In the genomic region with DNA sequence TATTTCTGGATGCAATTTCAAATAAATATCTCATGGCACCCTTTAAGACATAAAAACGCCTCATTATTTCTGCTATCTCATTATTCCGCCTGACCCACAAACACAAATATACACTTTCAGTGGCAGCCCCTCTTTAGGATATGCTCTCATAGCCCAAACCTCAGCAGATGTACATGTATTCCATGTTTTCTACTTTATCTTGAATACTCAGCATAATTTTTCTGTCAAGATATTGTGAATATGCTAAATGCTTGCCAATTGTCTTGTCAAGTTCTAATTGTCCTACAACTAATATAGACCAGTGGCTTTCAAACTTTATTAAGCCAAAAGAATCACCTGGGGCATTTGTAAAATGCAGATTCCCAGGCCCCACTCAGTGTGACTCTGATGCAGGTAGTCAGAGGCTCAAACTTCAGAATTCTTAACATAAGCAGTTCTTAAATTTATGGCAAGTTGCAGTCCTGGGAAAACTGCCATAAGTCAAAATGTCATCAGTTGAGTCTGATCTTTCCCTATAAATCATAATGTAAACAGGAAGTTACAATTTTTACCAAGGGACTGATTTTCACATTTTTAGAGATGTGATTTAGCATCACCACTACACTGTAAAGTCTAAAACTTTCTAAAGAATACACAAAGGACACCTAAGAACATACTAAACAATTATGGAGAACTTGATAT, we compare ENCODE assay signal across 22 cellular contexts.
DNase-seq lines count a peak whose midpoint lies in the region; ATAC-seq, FAIRE-seq and TF ChIP-seq lines count a peak whose summit lies in the region.
"Had no signal": no experiment of that assay in that cellular context is flagged by ENCODE, and none has a peak within 500 bp of the region (broad histone marks: within the 10 kb centered on the region; RNA-seq: fewer than 3 reads in every experiment).

No MANE protein-coding gene starts in this region.

- no peaks in the 10 kb centered on the region; a peak in 1 of 5 replicates for H3K27me3 ChIP-seq in HepG2 (ENCODE audit: control insufficient read depth in 1 of 2, insufficient read depth in 2 of 2, low read length in 2 of 2)
- no peaks in the 10 kb centered on the region for H3K27me3 ChIP-seq in right lobe of liver
- H3K27me3 ChIP-seq in OCI-LY1 (ENCODE audit: insufficient read depth, low read length) = no peaks in the 10 kb centered on the region
- no peaks in the 10 kb centered on the region for H3K27me3 ChIP-seq in psoas muscle (ENCODE audit: insufficient read depth in 3 of 3, low read length in 2 of 3)
- H3K27me3 ChIP-seq: breast epithelium, colonic mucosa, heart left ventricle had no signal

- 97% methylated on average over 2 of the region's 2 CpGs for WGBS in HepG2 (ENCODE audit: low lambda C conversion rate)
- 83% methylated on average over 2 of the region's 2 CpGs for WGBS in right lobe of liver (ENCODE audit: insufficient coverage, low coverage, low lambda C conversion rate, missing lambda C conversion rate)
- 81 to 95% (median 87%) methylated on average over 2 of the region's 2 CpGs for WGBS in psoas muscle, 3 donors

- H4K20me1 ChIP-seq in HepG2 (ENCODE audit: insufficient read depth, low read length) = peaks cover 5% of the 10 kb centered on the region
- H4K20me1 ChIP-seq in OCI-LY1 (ENCODE audit: insufficient read depth, low read length) = no peaks in the 10 kb centered on the region

- TF ChIP-seq CTCF in HepG2 (CRISPR knock-in tag; IDR thresholded peaks at IDR 0.05) (no peak), right lobe of liver (IDR thresholded peaks at IDR 0.05) (no peak), OCI-LY1 (IDR thresholded peaks at IDR 0.05; ENCODE audit: low read length) (no peak), psoas muscle (IDR thresholded peaks at IDR 0.05) (no peak)

- intact Hi-C loops in HepG2 (cut with micrococcal nuclease; ENCODE audit: unreplicated experiment) (no loop called here), right lobe of liver (cut with DNase I) (no loop called here), psoas muscle (cut with DNase I) (no loop called here)

- H3F3A ChIP-seq in OCI-LY1 (ENCODE audit: insufficient read depth, low read length) = no peaks in the 10 kb centered on the region

- H3K36me3 ChIP-seq in HepG2 (replicated peaks in 1 of 2; ENCODE audit: control insufficient read depth in 1 of 2, insufficient read depth in 2 of 2, low read length in 2 of 2) (peaks cover 2 to 13% of the 10 kb centered on the region in 2 experiments; a peak in 3 of 5 replicates), right lobe of liver (no peaks in the 10 kb centered on the region), OCI-LY1 (ENCODE audit: insufficient read depth, low read length) (peaks cover 60% of the 10 kb centered on the region), psoas muscle (ENCODE audit: insufficient read depth in 1 of 2, low read depth in 1 of 2) (no peaks in the 10 kb centered on the region)
- H3K36me3 ChIP-seq: breast epithelium, colonic mucosa had no signal

- TF ChIP-seq POLR2A in HepG2 (IDR thresholded peaks at IDR 0.05; ENCODE audit: insufficient read depth in 1 of 2, low read depth in 2 of 2, low read length in 2 of 2) (no peak), right lobe of liver (IDR thresholded peaks at IDR 0.05) (no peak)

- CTCF ChIA-PET in HepG2 (lab: Yijun Ruan, JAX; ENCODE audit: low intra/inter-chr PET ratio, low total read pairs) = no interaction called here

- H3K4me3 ChIP-seq in HepG2 (replicated peaks in 1 of 3; ENCODE audit: insufficient read depth in 1 of 3, low read depth in 2 of 3, low read length in 3 of 3) (no peak overlapping the region), right lobe of liver (no peak overlapping the region), OCI-LY1 (ENCODE audit: low read depth, low read length, poor library complexity, severe bottlenecking) (no peak overlapping the region), psoas muscle (no peak overlapping the region)
- H3K4me3 ChIP-seq: breast epithelium, colonic mucosa, heart left ventricle had no signal

- TF ChIP-seq EP300 in HepG2 (IDR thresholded peaks at IDR 0.05; ENCODE audit: low read depth in 2 of 2, low read length in 2 of 2) (no peak), HepG2 (CRISPR knock-in tag; IDR thresholded peaks at IDR 0.05; ENCODE audit: borderline replicate concordance) (no peak)

- H2AFZ ChIP-seq in HepG2 (ENCODE audit: low read length) (no peak overlapping the region), OCI-LY1 (ENCODE audit: low read length) (no peak overlapping the region)
- H2AFZ ChIP-seq: parathyroid adenoma had no signal

- H3K4me2 ChIP-seq in HepG2 (ENCODE audit: low read depth, low read length) (no peak overlapping the region), OCI-LY1 (ENCODE audit: low read length) (no peak overlapping the region)

- no peaks in the 10 kb centered on the region for H3K9me3 ChIP-seq in HepG2 (ENCODE audit: low read length)
- H3K9me3 ChIP-seq in right lobe of liver = no peaks in the 10 kb centered on the region
- H3K9me3 ChIP-seq in OCI-LY1 (ENCODE audit: low read length) = no peaks in the 10 kb centered on the region
- H3K9me3 ChIP-seq in psoas muscle = no peaks in the 10 kb centered on the region
- H3K9me3 ChIP-seq: breast epithelium, colonic mucosa, heart left ventricle had no signal

- ATAC-seq in HepG2 (no peak), right lobe of liver (no peak), psoas muscle (no peak), GM18907 (IDR thresholded peaks at IDR 0.05; ENCODE audit: unreplicated experiment) (no peak)
- ATAC-seq: heart left ventricle, left cardiac atrium, natural killer cell had no signal

- H3K27ac ChIP-seq in HepG2 (ENCODE audit: extremely low read length, insufficient read depth, low read length) (no peak overlapping the region), right lobe of liver (no peak overlapping the region), OCI-LY1 (ENCODE audit: low read depth, low read length, poor library complexity, severe bottlenecking) (peak overlapping the region; percentile 11), psoas muscle (no peak overlapping the region)
- H3K27ac ChIP-seq: breast epithelium, colonic mucosa, parathyroid adenoma had no signal

- H3K4me1 ChIP-seq in HepG2 (ENCODE audit: insufficient read depth, low read length) (no peaks in the 10 kb centered on the region), right lobe of liver (peaks cover 0 to 7% (median 2%) of the 10 kb centered on the region in 4 donors), OCI-LY1 (ENCODE audit: insufficient read depth, low read length, severe bottlenecking) (peaks cover 58% of the 10 kb centered on the region), psoas muscle (peaks cover 52% of the 10 kb centered on the region)
- H3K4me1 ChIP-seq: breast epithelium, colonic mucosa had no signal

- H3K9ac ChIP-seq in HepG2 (ENCODE audit: insufficient read depth, low read depth, low read length) (no peak overlapping the region), OCI-LY1 (ENCODE audit: low read length) (no peak overlapping the region)
- H3K9ac ChIP-seq: parathyroid adenoma had no signal

- BruUV-seq in HepG2 (replicated peaks; lab: Mats Ljungman, UMichigan) = no TSS peak

- H3K79me2 ChIP-seq in HepG2 (ENCODE audit: insufficient read depth, low read length) (peaks cover 47% of the 10 kb centered on the region), OCI-LY1 (ENCODE audit: insufficient read depth, low read length) (peaks cover 96% of the 10 kb centered on the region)

- H3K9me2 ChIP-seq in OCI-LY1 (ENCODE audit: low read depth, low read length) = no peaks in the 10 kb centered on the region

- TF ChIP-seq RAD21 in HepG2 (CRISPR knock-in tag; IDR thresholded peaks at IDR 0.05) = no peak

- in situ Hi-C loops in HepG2 (cut with HindIII; ENCODE audit: extremely low pct_ligation_motif_present, low pct_unique_long_range_greater_than_20kb) = no loop called here

- no peak for FAIRE-seq in HepG2 (lab: Jason Lieb, UNC)

- POLR2A ChIA-PET in HepG2 (lab: Yijun Ruan, JAX) = no interaction called here

- DNase-seq in HepG2 (ENCODE audit: low spot score) (no peak), right lobe of liver (no peak), fibroblast of peridontal ligament (ENCODE audit: extremely low read depth) (peak; percentile 25), psoas muscle (no peak), NCI-H2196 (lab: John Stamatoyannopoulos, UW; ENCODE audit: unreplicated experiment) (no peak)
- DNase-seq in activated CD8-positive, alpha-beta memory T cell treated with anti-CD3 and anti-CD28 coated beads, Interleukin-2, amount 50 U/mL, for 48 hours = no peak
- DNase-seq: activated CD4-positive, alpha-beta T cell treated with anti-CD3 and anti-CD28 coated beads, Interleukin-2, amount 50 U/mL, for 4 hours; activated gamma-delta T cell; colonic mucosa; DMS153; GDM1; heart left ventricle; left cardiac atrium; natural killer cell; NCI-H1092; NCI-H2029; SIG-M5; stimulated activated CD8-positive, alpha-beta memory T cell treated with anti-CD3 and anti-CD28 coated beads, Interleukin-4, amount 100 ng/mL, for 48 hours had no signal

TF ChIP-seq in HepG2, 621 proteins besides CTCF, POLR2A, EP300 and RAD21:
- TF ChIP-seq MAFK (conservative IDR thresholded peaks at IDR 0.05 in 1 of 2, IDR thresholded peaks at IDR 0.05 in 1 of 2; ENCODE audit: low read length in 2 of 2) = peak in 1 of 2 experiments; percentile 37; a peak in 2 of 4 replicates
- TF ChIP-seq MATR3 (CRISPR knock-in tag; IDR thresholded peaks at IDR 0.05) = no peak
- 0 out of 2 replicates have a peak, but pooled peaks have one; percentile 1 for TF ChIP-seq MAFF (IDR thresholded peaks at IDR 0.05; ENCODE audit: low read depth, low read length)
